Comparison of ENCODE assay signal across 8 cellular contexts in genomic region chr5:173887610-173888472, GRCh38. TPM values are rescaled to one million over a fixed set of nuclear protein-coding genes. Genes with fewer than 3 reads are reported as not detected.
DNase-seq lines count a peak whose midpoint lies in the region; ATAC-seq, FAIRE-seq and TF ChIP-seq lines count a peak whose summit lies in the region.

CPEB4 (plus strand) TSS chr5:173888349; CDS start chr5:173889734, 1,385 bp downstream.

- peak within 1 kb of the TSS; percentile 93 for H3K9ac ChIP-seq in keratinocyte (ENCODE audit: control insufficient read depth, extremely low read depth, insufficient read depth, low read length)

- no peaks in the 10 kb centered on the region for H3K9me3 ChIP-seq in keratinocyte (ENCODE audit: control insufficient read depth, low read depth, low read length)

- no peak for TF ChIP-seq CTCF in keratinocyte (optimal IDR thresholded peaks at IDR 0.05 in 1 of 3, IDR thresholded peaks at IDR 0.05 in 1 of 3, conservative IDR thresholded peaks at IDR 0.05 in 1 of 3; ENCODE audit: extremely low read depth in 1 of 3, insufficient read depth in 2 of 3, low read length in 3 of 3)

- peak within 1 kb of the TSS; percentile 97 for H3K27ac ChIP-seq in keratinocyte (ENCODE audit: control insufficient read depth, insufficient read depth, low read length)

- H3K4me2 ChIP-seq in keratinocyte (ENCODE audit: control insufficient read depth, extremely low read depth, insufficient read depth, low read depth, low read length), result peak within 1 kb of the TSS; percentile 82

- peaks cover 2% of the 10 kb centered on the region for H3K79me2 ChIP-seq in keratinocyte (ENCODE audit: control insufficient read depth, insufficient read depth, low read length)

- DNase-seq in AG20443 (ENCODE audit: low spot score) (peak; percentile 99), NCI-H510A (lab: John Stamatoyannopoulos, UW) (peak; percentile 92), cerebellum (ENCODE audit: low spot score) (peak; percentile 100), keratinocyte (ENCODE audit: low read depth, low spot score) (peak; percentile 95)
- DNase-seq in activated CD4-positive, alpha-beta T cell treated with anti-CD3 and anti-CD28 coated beads for 1 hour, result peak; percentile 96
- DNase-seq in stimulated activated CD4-positive, alpha-beta T cell treated with anti-CD3 and anti-CD28 coated beads, Interleukin-15, amount 100 ng/mL, for 1 hour (ENCODE audit: low read depth in 1 of 2, low spot score in 1 of 2), result peak; percentile 91 to 94

- dilution Hi-C loops in keratinocyte (cut with MboI; ENCODE audit: extremely low pct_ligation_motif_present, low sequenced_read_pairs), result no loop called here

- no peaks in the 10 kb centered on the region for H3K9me1 ChIP-seq in keratinocyte (ENCODE audit: control insufficient read depth, extremely low read depth, insufficient read depth, low read length)

- peak within 1 kb of the TSS; percentile 69 to 85 (median 72) for H3K4me3 ChIP-seq in keratinocyte (ENCODE audit: control insufficient read depth in 2 of 3, extremely low read depth in 1 of 3, insufficient read depth in 2 of 3, low read depth in 1 of 3, low read length in 3 of 3)

- peak; percentile 84 for FAIRE-seq in keratinocyte (lab: Jason Lieb, UNC)

- H3K36me3 ChIP-seq in keratinocyte (ENCODE audit: control insufficient read depth in 2 of 2, extremely low read depth in 1 of 2, insufficient read depth in 2 of 2, low read length in 2 of 2), result no peaks in the 10 kb centered on the region

- H3K4me1 ChIP-seq in keratinocyte (ENCODE audit: control insufficient read depth, extremely low read depth, insufficient read depth, low read length), result peaks cover 30% of the 10 kb centered on the region

- TF ChIP-seq POLR2A in GM19099 (IDR thresholded peaks at IDR 0.05; ENCODE audit: extremely low read depth, insufficient read length, low read depth), result peak; percentile 97

- no peaks in the 10 kb centered on the region for H4K20me1 ChIP-seq in keratinocyte (ENCODE audit: control insufficient read depth, extremely low read depth, insufficient read depth, low read length)

- ATAC-seq in HG03432 (IDR thresholded peaks at IDR 0.05; ENCODE audit: unreplicated experiment), result peak; percentile 92

- peak within 1 kb of the TSS; percentile 99 for H2AFZ ChIP-seq in keratinocyte (ENCODE audit: control insufficient read depth, low read length)

- H3K27me3 ChIP-seq in keratinocyte (ENCODE audit: control insufficient read depth, extremely low read depth, insufficient read depth, low read length), result no peaks in the 10 kb centered on the region

RNA-seq across cellular contexts. Expression of gene CPEB4, which starts in this region (rescaled TPM):
- 110 TPM for total RNA-seq in cerebellum
- 13.8 to 18.5 TPM (median 15.3 TPM) in 3 replicates for polyA plus RNA-seq in keratinocyte
- polyA plus RNA-seq in keratinocyte (2011; ENCODE audit: low read depth), result 9.6 TPM
- polyA plus RNA-seq in keratinocyte (2011; cell fraction: cytosol; rRNA removed), result 9.2 and 14.1 TPM in 2 replicates
- polyA plus RNA-seq in keratinocyte (2011; cell fraction: nucleus; rRNA removed), result 25.6 and 27.1 TPM in 2 replicates
- polyA plus RNA-seq in keratinocyte (2012; ENCODE audit: low replicate concordance), result 9.3 and 22.9 TPM in 2 replicates
- 27.2 to 48.4 TPM (median 37.2 TPM) in 3 replicates for polyA minus RNA-seq in keratinocyte
- 14.4 TPM for polyA minus RNA-seq in keratinocyte (2011; cell fraction: cytosol; rRNA and poly(A)+ RNA removed)
- polyA minus RNA-seq in keratinocyte (2011; cell fraction: nucleus; rRNA and poly(A)+ RNA removed), result 37.5 and 69.2 TPM in 2 replicates

Comparison
In these comparisons a context has a peak if more than half of its experiments do, and no peak if none do; other contexts are left out.
1. Peak in every context shown above with its lines: DNase-seq, ATAC-seq, H3K4me3 ChIP-seq and H3K27ac ChIP-seq.